Comparison of ENCODE assay signal across 20 cellular contexts in the genomic region with DNA sequence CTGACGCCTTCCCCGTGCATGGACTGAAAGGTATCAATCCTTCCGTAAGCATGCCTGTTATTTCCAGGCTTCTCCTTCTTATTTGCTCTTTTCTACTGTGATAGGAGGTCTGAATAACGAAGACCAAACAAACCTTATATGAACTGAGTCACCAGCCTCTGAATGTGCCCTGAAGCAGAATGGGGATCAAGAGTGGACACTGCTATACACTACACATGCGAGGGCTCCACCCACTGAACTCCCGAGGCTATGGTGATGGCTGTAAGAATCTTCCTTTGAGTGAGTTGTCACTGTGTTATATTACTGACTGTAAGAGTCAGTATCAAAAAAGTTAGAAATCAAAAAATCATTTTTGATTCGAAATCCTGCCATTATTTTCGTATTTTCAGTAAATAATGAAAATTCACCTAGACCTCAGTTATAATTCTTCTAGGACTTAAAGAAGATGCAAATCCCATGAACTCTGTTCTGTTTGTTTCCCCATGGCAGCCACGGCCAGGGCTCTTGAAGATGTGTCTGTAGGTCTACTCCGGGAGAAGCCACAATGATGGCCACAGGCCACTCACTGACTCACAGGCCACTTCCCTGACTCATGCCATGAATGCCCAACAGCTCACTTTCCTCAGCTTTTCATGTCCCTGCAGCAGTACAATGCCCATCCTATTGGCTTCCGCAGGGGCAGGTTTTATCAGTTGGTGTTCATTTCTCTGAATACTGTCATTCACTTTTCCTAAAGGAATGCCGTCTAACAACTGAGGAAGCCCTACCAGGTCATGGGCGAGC. TPM values are rescaled to one million over a fixed set of nuclear protein-coding genes. Genes with fewer than 3 reads are reported as not detected.
DNase-seq lines count a peak whose midpoint lies in the region; ATAC-seq and FAIRE-seq lines count a peak whose summit lies in the region.
"Had no signal": no experiment of that assay in that cellular context is flagged by ENCODE, and none has a peak within 500 bp of the region (broad histone marks: within the 10 kb centered on the region; RNA-seq: fewer than 3 reads in every experiment).

No MANE protein-coding gene starts in this region.

- H3K4ac ChIP-seq in trophoblast cell (ENCODE audit: low read depth, low read length) = no peak overlapping the region

- no peak overlapping the region for H3K4me2 ChIP-seq in trophoblast cell (ENCODE audit: low read length)
- H3K4me2 ChIP-seq: BLaER1 treated with 17β-estradiol and CSF1 and Interleukin-3, amounts not matched to agents 10 nM and 100 nM; neural progenitor cell had no signal

- H3K4me1 ChIP-seq in trophoblast cell (ENCODE audit: control insufficient read depth in 1 of 2, insufficient read depth in 2 of 2, low read length in 2 of 2) = peaks cover 0 to 2% of the 10 kb centered on the region in 2 experiments
- H3K4me1 ChIP-seq: neural progenitor cell had no signal

- no peaks in the 10 kb centered on the region for H3K79me2 ChIP-seq in trophoblast cell (ENCODE audit: control insufficient read depth, insufficient read depth, low read length, poor library complexity)

- H3K23ac ChIP-seq in trophoblast cell (ENCODE audit: low read length) = no peak overlapping the region

- no peak overlapping the region for H2BK12ac ChIP-seq in trophoblast cell (ENCODE audit: low read length)

- ATAC-seq in GM21528 (IDR thresholded peaks at IDR 0.05; ENCODE audit: low FRiP score, unreplicated experiment) = no peak
- ATAC-seq in activated CD4-positive, CD25-positive, alpha-beta regulatory T cell treated with anti-CD3 and anti-CD28 coated beads, Interleukin-2, amount 50 U/mL, for 24 hours = no peak
- ATAC-seq: right lobe of liver had no signal

- WGBS in trophoblast cell (ENCODE audit: extremely low coverage, insufficient coverage, insufficient read length) = no CpG with 5 or more reads among the region's 13 CpGs

- no peaks in the 10 kb centered on the region for H3K79me1 ChIP-seq in trophoblast cell (ENCODE audit: low read length)

- H2BK120ac ChIP-seq in trophoblast cell (ENCODE audit: insufficient read depth, low read length, poor library complexity) = no peak overlapping the region

- H3K18ac ChIP-seq in trophoblast cell (ENCODE audit: low read length) = no peak overlapping the region

- H3K9ac ChIP-seq in trophoblast cell (ENCODE audit: low read length) = no peak overlapping the region
- H3K9ac ChIP-seq: BLaER1 treated with 17β-estradiol and CSF1 and Interleukin-3, amounts not matched to agents 10 nM and 100 nM; neural progenitor cell had no signal

- DNase-seq in EL (peak; percentile 47), RPMI7951 (ENCODE audit: low read depth) (peak; percentile 92), dermis blood vessel endothelial cell (peak; percentile 25), trophoblast cell (peak; percentile 6 to 40), DMS153 treated with DMSO at 0.1 percent for 48 hours (lab: John Stamatoyannopoulos, UW; ENCODE audit: unreplicated experiment) (no peak), HTR-8/SVneo (ENCODE audit: insufficient read length, low spot score) (no peak)
- DNase-seq: activated effector memory CD4-positive, alpha-beta T cell treated with anti-CD3 and anti-CD28 coated beads, Interleukin-2, amount 50 U/mL, for 16 hours; DMS79; H7; MV-4-11; NCI-H2081 treated with DMSO at 0.1 percent for 48 hours; NCI-H524 treated with DMSO at 0.1 percent for 48 hours; right lobe of liver; stimulated activated CD4-positive, alpha-beta T cell treated with anti-CD3 and anti-CD28 coated beads, Interleukin-2, amount 100 ng/mL, for 24 hours had no signal

- no peak overlapping the region for H3K27ac ChIP-seq in trophoblast cell (ENCODE audit: low read depth, low read length)
- H3K27ac ChIP-seq: BLaER1 treated with 17β-estradiol and CSF1 and Interleukin-3, amounts not matched to agents 10 nM and 100 nM; neural progenitor cell; right lobe of liver; VCaP had no signal

- FAIRE-seq in HTR-8/SVneo (lab: Jason Lieb, UNC) = no peak
- FAIRE-seq: islet of Langerhans had no signal

- H4K8ac ChIP-seq in trophoblast cell (ENCODE audit: low read depth, low read length) = no peak overlapping the region

- no peaks in the 10 kb centered on the region for H3K27me3 ChIP-seq in trophoblast cell (ENCODE audit: insufficient read depth, low read length)
- H3K27me3 ChIP-seq: BLaER1 treated with 17β-estradiol and CSF1 and Interleukin-3, amounts not matched to agents 10 nM and 100 nM; neural progenitor cell; right lobe of liver had no signal

- H4K91ac ChIP-seq in trophoblast cell (ENCODE audit: low read depth, low read length) = no peak overlapping the region

- no peak overlapping the region for H4K12ac ChIP-seq in trophoblast cell (ENCODE audit: low read depth, low read length)

- H2AK5ac ChIP-seq in trophoblast cell (ENCODE audit: low read length) = no peak overlapping the region

- no peak overlapping the region for H2AFZ ChIP-seq in trophoblast cell (ENCODE audit: insufficient read depth, low read length, poor library complexity)
- H2AFZ ChIP-seq: neural progenitor cell had no signal

- H2BK5ac ChIP-seq in trophoblast cell (ENCODE audit: low read depth, low read length, poor library complexity) = no peak overlapping the region

- no peak overlapping the region for H3K14ac ChIP-seq in trophoblast cell (ENCODE audit: low read length)

- H3K9me3 ChIP-seq in trophoblast cell (ENCODE audit: insufficient read depth, low read depth, low read length) = no peaks in the 10 kb centered on the region
- H3K9me3 ChIP-seq: BLaER1 treated with 17β-estradiol and CSF1 and Interleukin-3, amounts not matched to agents 10 nM and 100 nM; right lobe of liver had no signal

- peaks cover 24 to 44% of the 10 kb centered on the region in 2 experiments for H3K36me3 ChIP-seq in trophoblast cell (ENCODE audit: control insufficient read depth in 1 of 2, insufficient read depth in 2 of 2, low read length in 2 of 2)

- no peak overlapping the region for H3K4me3 ChIP-seq in trophoblast cell (ENCODE audit: low read depth, low read length)
- H3K4me3 ChIP-seq: BLaER1 treated with 17β-estradiol and CSF1 and Interleukin-3, amounts not matched to agents 10 nM and 100 nM; neural progenitor cell; right lobe of liver had no signal

RNA-seq across cellular contexts. Expression of a gene that starts 54.7 kb away (rescaled TPM):
- total RNA-seq in RPMI7951 (2014; rRNA removed; shearing (Covaris generic)) = 9.3 and 11.8 TPM in 2 replicates
- 43.9 and 59.2 TPM in 2 replicates for total RNA-seq in dermis blood vessel endothelial cell
- polyA plus RNA-seq in trophoblast cell (2013) = 19.6 and 20.6 TPM in 2 replicates

RNA-seq across cellular contexts. Expression of a gene that starts 54.9 kb away (rescaled TPM):
- total RNA-seq in RPMI7951 (2014; rRNA removed; shearing (Covaris generic)) = 11.7 and 16.9 TPM in 2 replicates
- 41.7 and 51.7 TPM in 2 replicates for total RNA-seq in dermis blood vessel endothelial cell
- 7.4 and 8.1 TPM in 2 replicates for polyA plus RNA-seq in trophoblast cell (2013)

Comparison
In these comparisons a context has a peak if more than half of its experiments do, and no peak if none do; other contexts are left out.
1. DNase-seq: peak in EL (single experiment), RPMI7951 (single experiment), dermis blood vessel endothelial cell (single experiment) and trophoblast cell (2 of 2); none in DMS153 treated with DMSO at 0.1 percent for 48 hours (single experiment) and HTR-8/SVneo (single experiment).